Comparison of ENCODE assay signal across 17 cellular contexts in genomic region chr7:111080495-111081105, GRCh38. TPM values are rescaled to one million over a fixed set of nuclear protein-coding genes. Genes with fewer than 3 reads are reported as not detected.
DNase-seq lines count a peak whose midpoint lies in the region; ATAC-seq and TF ChIP-seq lines count a peak whose summit lies in the region.
"Had no signal": no experiment of that assay in that cellular context is flagged by ENCODE, and none has a peak within 500 bp of the region (broad histone marks: within the 10 kb centered on the region; RNA-seq: fewer than 3 reads in every experiment).

No MANE protein-coding gene starts in this region.

- no peak overlapping the region for H3K4me2 ChIP-seq in Loucy (ENCODE audit: low read depth, low read length, poor library complexity, severe bottlenecking)

- DNase-seq in activated naive CD4-positive, alpha-beta T cell treated with Interleukin-2 at 50 U/mL for 16 hours = no peak
- DNase-seq in naive thymus-derived CD8-positive, alpha-beta T cell = no peak
- no peak for DNase-seq in lower leg skin (ENCODE audit: low spot score in 2 of 2)
- DNase-seq in LoVo (ENCODE audit: low spot score) = no peak
- no peak for DNase-seq in KBM-7
- DNase-seq: activated T-cell treated with anti-CD3 and anti-CD28 coated beads, Interleukin-2, amount 50 U/mL, for 1 hour; erythroblast; glutamatergic neuron; GOT3; mucosa of descending colon; NCI-H1417 treated with DMSO at 0.1 percent for 48 hours; NCI-H446; SJCRH30; stimulated activated CD4-positive, alpha-beta T cell treated with anti-CD3 and anti-CD28 coated beads, Interleukin-12 subunit alpha, Interleukin-12 subunit beta, amount 100 ng/mL, for 4 hours had no signal

- peaks cover 3% of the 10 kb centered on the region; the same call in 1 of the 2 replicates for H3F3A ChIP-seq in Loucy (ENCODE audit: low read depth)

- no peaks in the 10 kb centered on the region for H3K79me2 ChIP-seq in Loucy (ENCODE audit: insufficient read depth, low read length)

- peaks cover 5% of the 10 kb centered on the region for H3K36me3 Mint-ChIP-seq in activated naive CD4-positive, alpha-beta T cell treated with anti-CD3 and anti-CD28 coated beads, Interleukin-2, amount 50 U/mL, for 24 hours
- H3K36me3 Mint-ChIP-seq in naive thymus-derived CD8-positive, alpha-beta T cell = peaks cover 0 to 3% (median 0%) of the 10 kb centered on the region in 3 donors

- H3K4me3 ChIP-seq in Loucy (ENCODE audit: low read length, poor library complexity, severe bottlenecking) = no peak overlapping the region
- no peak overlapping the region for H3K4me3 ChIP-seq in lower leg skin (ENCODE audit: low read depth, poor library complexity, severe bottlenecking)
- H3K4me3 ChIP-seq: mucosa of descending colon, SJCRH30 had no signal

- peak overlapping the region; percentile 81 for H3K27ac Mint-ChIP-seq in activated naive CD4-positive, alpha-beta T cell treated with anti-CD3 and anti-CD28 coated beads, Interleukin-2, amount 50 U/mL, for 24 hours
- H3K27ac Mint-ChIP-seq in naive thymus-derived CD8-positive, alpha-beta T cell = peak overlapping the region in 9 of 10 donors; percentile 80 to 97 (median 86)

- TF ChIP-seq CTCF in Loucy (conservative IDR thresholded peaks at IDR 0.05; ENCODE audit: low read length) (no peak), lower leg skin (IDR thresholded peaks at IDR 0.05) (no peak)

- H2AFZ ChIP-seq in Loucy (ENCODE audit: low read length) = peak overlapping the region; percentile 11; the same call in 1 of the 2 replicates

- H3K27me3 ChIP-seq in Loucy (ENCODE audit: insufficient read depth, low read length, poor library complexity, severe bottlenecking) = no peaks in the 10 kb centered on the region
- H3K27me3 ChIP-seq: SJCRH30 had no signal

- no peaks in the 10 kb centered on the region for H4K20me1 ChIP-seq in Loucy (ENCODE audit: insufficient read depth, low read length, poor library complexity, severe bottlenecking)

- H3K9me2 ChIP-seq in Loucy (replicated peaks; ENCODE audit: low read depth, low read length) = no peaks in the 10 kb centered on the region

- peak; percentile 22 for ATAC-seq in HG02678 (IDR thresholded peaks at IDR 0.05; ENCODE audit: unreplicated experiment)
- ATAC-seq in naive thymus-derived CD8-positive, alpha-beta T cell = no peak
- ATAC-seq: mucosa of descending colon had no signal

- no peaks in the 10 kb centered on the region for H3K27me3 Mint-ChIP-seq in activated naive CD4-positive, alpha-beta T cell treated with anti-CD3 and anti-CD28 coated beads, Interleukin-2, amount 50 U/mL, for 24 hours
- H3K27me3 Mint-ChIP-seq in naive thymus-derived CD8-positive, alpha-beta T cell = no peaks in the 10 kb centered on the region

- no peaks in the 10 kb centered on the region for H3K9me3 ChIP-seq in Loucy (ENCODE audit: insufficient read depth, low read depth, low read length)
- H3K9me3 ChIP-seq: mucosa of descending colon, SJCRH30 had no signal

- no peak overlapping the region for H3K4me3 Mint-ChIP-seq in activated naive CD4-positive, alpha-beta T cell treated with anti-CD3 and anti-CD28 coated beads, Interleukin-2, amount 50 U/mL, for 24 hours
- peak overlapping the region in 4 of 10 donors; percentile 6 to 28 (median 20) for H3K4me3 Mint-ChIP-seq in naive thymus-derived CD8-positive, alpha-beta T cell

- POLR2A ChIA-PET in naive thymus-derived CD8-positive, alpha-beta T cell (lab: Charles Lee) = interaction anchor here (1.5 to 5.5 kb wide), 2 partner anchors 13 to 19 kb away, joined by 3 to 66 read pairs; partner anchors contain the start of gene LRRN3

- no peaks in the 10 kb centered on the region for H3K36me3 ChIP-seq in Loucy (ENCODE audit: insufficient read depth, low read length)
- H3K36me3 ChIP-seq: SJCRH30 had no signal

- TF ChIP-seq POLR2A in lower leg skin (IDR thresholded peaks at IDR 0.05) = no peak

- peaks cover 77% of the 10 kb centered on the region for H3K4me1 Mint-ChIP-seq in activated naive CD4-positive, alpha-beta T cell treated with anti-CD3 and anti-CD28 coated beads, Interleukin-2, amount 50 U/mL, for 24 hours
- H3K4me1 Mint-ChIP-seq in naive thymus-derived CD8-positive, alpha-beta T cell = peaks cover 26 to 72% (median 67%) of the 10 kb centered on the region in 4 donors

- peaks cover 41% of the 10 kb centered on the region for H3K4me1 ChIP-seq in Loucy (ENCODE audit: insufficient read depth, low read length, poor library complexity, severe bottlenecking)

- in situ Hi-C loops in KBM-7 (cut with MboI; ENCODE audit: low pct_unique_long_range_greater_than_20kb, low sequenced_read_pairs) = no loop called here

- intact Hi-C loops in lower leg skin (cut with DNase I; ENCODE audit: low total_unique reads) = no loop called here

- 97 to 98% methylated on average over 1 of the region's 1 CpG for WGBS in lower leg skin, 2 donors

- H3K9me3 Mint-ChIP-seq in activated naive CD4-positive, alpha-beta T cell treated with anti-CD3 and anti-CD28 coated beads, Interleukin-2, amount 50 U/mL, for 24 hours = peaks cover 7% of the 10 kb centered on the region
- H3K9me3 Mint-ChIP-seq in naive thymus-derived CD8-positive, alpha-beta T cell = no peaks in the 10 kb centered on the region

- peak overlapping the region; percentile 9 for H3K9ac ChIP-seq in Loucy (ENCODE audit: low read depth, low read length, poor library complexity, severe bottlenecking)

RNA-seq across cellular contexts. Expression of gene LRRN3, which starts 10.3 kb away (rescaled TPM):
- total RNA-seq in naive thymus-derived CD8-positive, alpha-beta T cell = 100 to 1,000 TPM; 332 to 337 TPM
- 100 to 1,000 TPM; 127 to 241 (median 223) TPM for polyA plus RNA-seq in naive thymus-derived CD8-positive, alpha-beta T cell
- under 1 TPM in 1 of 4 donors, not detected in 3; 0.16 TPM for total RNA-seq in lower leg skin

Comparison
In these comparisons a context has a peak if more than half of its experiments do, and no peak if none do; other contexts are left out.
1. RNA of gene LRRN3, which starts 10.3 kb away (total RNA-seq): 332 to 337 TPM in naive thymus-derived CD8-positive, alpha-beta T cell; 0.16 TPM in lower leg skin; every median in the first group is over 100 times any median in the second.